ENCODE assay signal across 9 cellular contexts in the genomic region with DNA sequence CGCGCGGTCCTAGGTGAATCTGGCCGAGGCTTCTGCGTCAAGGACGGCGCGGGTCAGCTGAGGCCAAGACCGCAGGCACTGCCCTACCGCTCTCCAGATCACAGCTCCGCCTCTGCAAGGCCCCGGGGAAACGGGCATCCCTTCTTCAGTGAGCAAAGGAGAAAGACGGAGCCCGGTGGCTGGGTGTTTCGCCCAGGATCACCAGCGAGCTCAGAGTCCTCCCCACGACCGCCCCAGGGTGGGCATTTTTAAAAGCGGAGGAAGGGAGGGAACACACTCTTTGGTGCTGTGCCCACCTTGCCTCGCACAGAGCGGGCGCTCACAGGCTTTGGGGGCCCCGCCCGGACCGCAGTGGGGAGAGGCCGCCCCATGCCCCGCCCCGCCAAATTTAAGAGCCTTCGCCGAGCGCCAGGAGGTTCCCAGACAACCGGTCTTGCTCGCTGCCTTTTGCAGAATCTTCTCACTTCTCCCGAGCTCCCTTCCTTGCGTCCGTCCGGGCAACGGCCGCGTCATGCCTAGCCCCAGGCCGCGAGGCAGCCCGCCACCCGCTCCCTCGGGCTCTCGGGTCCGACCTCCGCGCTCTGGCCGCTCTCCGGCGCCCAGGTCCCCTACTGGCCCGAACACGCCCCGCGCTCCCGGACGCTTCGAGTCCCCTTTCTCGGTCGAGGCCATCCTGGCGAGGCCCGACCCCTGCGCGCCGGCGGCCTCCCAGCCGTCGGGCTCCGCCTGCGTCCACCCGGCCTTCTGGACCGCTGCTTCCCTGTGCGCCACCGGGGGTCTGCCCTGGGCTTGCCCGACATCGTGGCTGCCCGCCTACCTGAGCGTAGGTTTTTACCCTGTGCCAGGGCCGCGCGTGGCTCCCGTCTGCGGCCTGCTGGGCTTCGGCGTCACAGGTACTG. TPM values are rescaled to one million over a fixed set of nuclear protein-coding genes. Genes with fewer than 3 reads are reported as not detected.
DNase-seq lines count a peak whose midpoint lies in the region; ATAC-seq and TF ChIP-seq lines count a peak whose summit lies in the region.
"Had no signal": no experiment of that assay in that cellular context is flagged by ENCODE, and none has a peak within 500 bp of the region (broad histone marks: within the 10 kb centered on the region; RNA-seq: fewer than 3 reads in every experiment).

A gene with protein sequence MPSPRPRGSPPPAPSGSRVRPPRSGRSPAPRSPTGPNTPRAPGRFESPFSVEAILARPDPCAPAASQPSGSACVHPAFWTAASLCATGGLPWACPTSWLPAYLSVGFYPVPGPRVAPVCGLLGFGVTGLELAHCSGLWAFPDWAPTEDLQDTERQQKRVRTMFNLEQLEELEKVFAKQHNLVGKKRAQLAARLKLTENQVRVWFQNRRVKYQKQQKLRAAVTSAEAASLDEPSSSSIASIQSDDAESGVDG (plus strand): TSS at position 419 of the 899 bp plus-strand sequence. CDS start 93 bp downstream, at position 512.

- no peak within 1 kb of the TSS for H3K27ac ChIP-seq in thoracic aorta

- H3K36me3 ChIP-seq in adipocyte (ENCODE audit: control insufficient read depth, insufficient read depth, low read length, severe bottlenecking), result no peaks in the 10 kb centered on the region
- H3K36me3 ChIP-seq in thoracic aorta, result no peaks in the 10 kb centered on the region

- H3K4me1 ChIP-seq in adipocyte (ENCODE audit: control insufficient read depth, insufficient read depth, low read length), result peaks cover 17% of the 10 kb centered on the region
- H3K4me1 ChIP-seq in thoracic aorta (ENCODE audit: control insufficient read depth in 1 of 2, low read depth in 2 of 2), result peaks cover 7 to 18% of the 10 kb centered on the region in 2 donors

- peak; percentile 17 for DNase-seq in activated CD4-positive, alpha-beta T cell treated with anti-CD3 and anti-CD28 coated beads for 48 hours
- DNase-seq in activated CD4-positive, alpha-beta T cell treated with anti-CD3 and anti-CD28 coated beads, Interleukin-2, amount 50 U/mL, for 4 hours, result no peak
- peak; percentile 18 for DNase-seq in adipocyte (ENCODE audit: low read depth)
- DNase-seq in left colon, result peak in 1 of 2 donors; percentile 16
- DNase-seq in thoracic aorta (ENCODE audit: low spot score), result no peak

- peak within 1 kb of the TSS; percentile 47 for H3K4me3 ChIP-seq in adipocyte (ENCODE audit: low read length)
- peak within 1 kb of the TSS; percentile 64 for H3K4me3 ChIP-seq in thoracic aorta

- ATAC-seq in left colon (peak; percentile 44), thoracic aorta (ENCODE audit: insufficient number of reproducible peaks, low FRiP score, low read depth) (peak; percentile 28), GM21717 (IDR thresholded peaks at IDR 0.05; ENCODE audit: unreplicated experiment) (no peak), HG02571 (IDR thresholded peaks at IDR 0.05; ENCODE audit: unreplicated experiment) (no peak), HG02678 (IDR thresholded peaks at IDR 0.05; ENCODE audit: unreplicated experiment) (no peak)

- intact Hi-C loops in left colon (cut with DNase I, micrococcal nuclease), result no loop called here

- no peak for TF ChIP-seq CTCF in thoracic aorta (IDR thresholded peaks at IDR 0.05)

- H3K27me3 ChIP-seq in adipocyte (replicated peaks; ENCODE audit: control insufficient read depth, insufficient read depth, low read length) (peaks cover 56% of the 10 kb centered on the region), thoracic aorta (replicated peaks; ENCODE audit: insufficient read depth) (peaks cover 8% of the 10 kb centered on the region)

- H3K9ac ChIP-seq in adipocyte (ENCODE audit: low read length), result no peak within 1 kb of the TSS

- no peaks in the 10 kb centered on the region for H3K9me3 ChIP-seq in adipocyte (ENCODE audit: control insufficient read depth, low read length)
- no peaks in the 10 kb centered on the region for H3K9me3 ChIP-seq in thoracic aorta

RNA-seq across cellular contexts. Expression of the gene that starts here (rescaled TPM):
- total RNA-seq in left colon (under 1 TPM in 1 of 2 donors, not detected in 1; 0.08 TPM), thoracic aorta (not detected)
- total RNA-seq: skeletal muscle tissue had no signal

Comparison
In these comparisons a context has a peak if more than half of its experiments do, and no peak if none do; other contexts are left out.
1. DNase-seq: peak in activated CD4-positive, alpha-beta T cell treated with anti-CD3 and anti-CD28 coated beads for 48 hours (single experiment) and adipocyte (single experiment); none in activated CD4-positive, alpha-beta T cell treated with anti-CD3 and anti-CD28 coated beads, Interleukin-2, amount 50 U/mL, for 4 hours (0 of 2) and thoracic aorta (single experiment).
2. Peak in ATAC-seq in left colon; RNA of the gene not detected or under 1 TPM.
3. Peak in ATAC-seq and H3K4me3 ChIP-seq in thoracic aorta; RNA of the gene not detected or under 1 TPM.